In the genomic region with DNA sequence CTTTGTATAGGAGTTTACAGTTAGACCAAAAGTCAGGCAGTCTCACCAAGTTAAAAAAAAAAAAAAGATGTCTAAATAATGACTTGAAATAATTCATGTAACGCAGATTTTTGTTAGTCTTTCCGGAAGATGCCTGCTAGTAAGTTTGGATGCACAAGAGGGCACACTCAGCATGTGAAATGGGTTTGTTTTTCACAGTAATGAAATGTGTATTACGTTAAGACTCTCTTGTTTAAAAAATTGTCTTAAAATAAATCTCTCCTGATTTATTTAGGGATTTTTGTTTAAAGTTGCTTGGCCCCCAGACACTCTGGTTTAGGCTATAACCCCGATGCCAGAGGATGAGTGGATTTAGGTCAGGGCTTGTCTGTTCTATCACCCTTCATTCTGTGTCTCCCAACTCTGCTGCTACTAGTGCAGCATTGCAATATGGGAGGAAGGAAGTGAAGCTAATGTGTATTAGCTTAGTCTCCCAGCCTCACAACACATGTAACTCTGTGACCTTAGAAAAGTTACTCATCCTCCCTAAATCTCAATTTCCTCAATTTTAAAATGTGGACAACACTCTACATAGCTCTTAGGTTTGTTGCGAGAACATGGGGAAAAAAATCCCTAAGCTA, we compare ENCODE assay signal across 10 cellular contexts. TPM values are rescaled to one million over a fixed set of nuclear protein-coding genes. Genes with fewer than 3 reads are reported as not detected.
DNase-seq lines count a peak whose midpoint lies in the region; ATAC-seq and TF ChIP-seq lines count a peak whose summit lies in the region.
"Had no signal": no experiment of that assay in that cellular context is flagged by ENCODE, and none has a peak within 500 bp of the region (broad histone marks: within the 10 kb centered on the region; RNA-seq: fewer than 3 reads in every experiment).

No MANE protein-coding gene starts in this region.

- peak; percentile 42 for TF ChIP-seq CTCF in astrocyte of the spinal cord (IDR thresholded peaks at IDR 0.05; ENCODE audit: low read depth, low read length)

- no peak overlapping the region for H3K4me3 ChIP-seq in astrocyte of the spinal cord (ENCODE audit: low read depth, low read length)

- peak; percentile 28 for DNase-seq in ACHN
- DNase-seq in HCEC 1CT = peak; percentile 64
- peak; percentile 35 for DNase-seq in astrocyte of the spinal cord (ENCODE audit: low read depth, low spot score)
- peak; percentile 3 for DNase-seq in left kidney (ENCODE audit: low read depth, low spot score)
- no peak for DNase-seq in UCSD-AML1 (lab: John Stamatoyannopoulos, UW; ENCODE audit: unreplicated experiment)
- DNase-seq in COLO668 (lab: John Stamatoyannopoulos, UW; ENCODE audit: unreplicated experiment) = no peak
- DNase-seq in occipital lobe (lab: John Stamatoyannopoulos, UW) = no peak
- DNase-seq: activated naive CD8-positive, alpha-beta T cell treated with anti-CD3 and anti-CD28 coated beads, Interleukin-2, amount 50 U/mL, for 24 hours; Caco-2 had no signal

- ATAC-seq in HG02973 (IDR thresholded peaks at IDR 0.05; ENCODE audit: unreplicated experiment) = no peak
- ATAC-seq: activated naive CD8-positive, alpha-beta T cell treated with anti-CD3 and anti-CD28 coated beads, Interleukin-2, amount 50 U/mL, for 24 hours had no signal

- in situ Hi-C loops in ACHN (cut with HindIII; ENCODE audit: low pct_ligation_motif_present, low pct_unique_long_range_greater_than_20kb, low sequenced_read_pairs) = no loop called here
- in situ Hi-C loops in astrocyte of the spinal cord (cut with HindIII; ENCODE audit: low sequenced_read_pairs) = no loop called here

RNA-seq across cellular contexts. Expression of gene CTH, which starts 25.7 kb away (rescaled TPM):
- 5.1 TPM for total RNA-seq in occipital lobe

Comparison
In these comparisons a context has a peak if more than half of its experiments do, and no peak if none do; other contexts are left out.
1. DNase-seq: peak in ACHN (single experiment), HCEC 1CT (single experiment), astrocyte of the spinal cord (single experiment) and left kidney (single experiment); none in UCSD-AML1 (single experiment), COLO668 (single experiment) and occipital lobe (single experiment).